ENCODE assay signal across 13 cellular contexts in the genomic region with DNA sequence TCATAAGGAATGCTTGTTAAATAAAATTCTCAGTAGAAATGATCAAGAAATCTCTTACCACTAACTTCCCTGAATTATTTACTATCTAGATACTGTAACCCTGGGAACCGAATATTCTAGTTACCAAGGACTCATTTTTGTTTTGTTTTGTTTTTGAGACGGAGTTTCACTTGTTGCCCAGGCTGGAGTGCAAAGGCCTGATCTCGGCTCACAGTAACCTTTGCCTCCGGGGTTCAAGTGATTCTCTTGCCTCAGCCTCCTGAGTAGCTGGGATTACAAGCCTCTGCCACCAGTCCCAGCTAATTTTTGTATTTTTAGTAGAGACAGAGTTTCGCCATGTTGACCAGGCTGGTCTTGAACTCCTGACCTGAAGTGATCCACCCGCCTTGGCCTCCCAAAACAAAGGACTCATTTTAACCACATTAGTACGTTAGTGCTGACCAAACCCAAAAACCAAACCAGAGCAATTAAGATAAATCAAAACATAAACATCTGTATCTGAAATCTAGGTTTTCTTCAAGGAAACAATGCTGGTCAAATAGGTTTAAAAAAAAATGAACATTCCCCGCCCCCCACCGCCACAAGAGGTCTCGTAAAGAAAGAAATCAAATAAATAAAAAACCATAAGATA. TPM values are rescaled to one million over a fixed set of nuclear protein-coding genes. Genes with fewer than 3 reads are reported as not detected.
DNase-seq lines count a peak whose midpoint lies in the region; ATAC-seq and TF ChIP-seq lines count a peak whose summit lies in the region.
"Had no signal": no experiment of that assay in that cellular context is flagged by ENCODE, and none has a peak within 500 bp of the region (broad histone marks: within the 10 kb centered on the region; RNA-seq: fewer than 3 reads in every experiment).

No MANE protein-coding gene starts in this region.

- TF ChIP-seq CTCF in activated B cell treated with CpG ODN at 0.5 μM for 24 hours (IDR thresholded peaks at IDR 0.05) (no peak), fibroblast of villous mesenchyme (IDR thresholded peaks at IDR 0.05; ENCODE audit: insufficient read depth, low read depth, low read length) (no peak), transverse colon (IDR thresholded peaks at IDR 0.05) (no peak)

- H3K4me1 ChIP-seq in transverse colon, result peaks cover 13 to 42% (median 22%) of the 10 kb centered on the region in 4 donors

- no peak overlapping the region for H3K4me3 Mint-ChIP-seq in activated naive CD4-positive, alpha-beta T cell treated with anti-CD3 and anti-CD28 coated beads, Interleukin-2, amount 10 ng/mL, durations not matched to agents 7 days and 5 days
- H3K4me3 Mint-ChIP-seq in activated B cell treated with CpG ODN at 0.5 μM for 24 hours, result no peak overlapping the region

- peak overlapping the region; percentile 17 to 98 (median 24) for H3K27ac ChIP-seq in transverse colon

- H3K27me3 ChIP-seq in transverse colon, result no peaks in the 10 kb centered on the region

- in situ Hi-C loops in transverse colon (cut with MboI; ENCODE audit: low pct_ligation_motif_present in 1 of 4, low pct_unique_long_range_greater_than_20kb in 1 of 4, low sequenced_read_pairs in 3 of 4), result no loop called here

- H3K36me3 ChIP-seq in transverse colon, result peaks cover 0 to 15% (median 4%) of the 10 kb centered on the region in 4 donors

- no peaks in the 10 kb centered on the region for H3K9me3 ChIP-seq in transverse colon

- intact Hi-C loops in activated B cell treated with CpG ODN at 0.5 μM for 24 hours (cut with micrococcal nuclease) (loop anchor here (10.0 kb wide), 2 partner anchors 172 to 1238 kb away; a partner anchor contains a TSS), transverse colon (cut with DNase I; ENCODE audit: low total_unique reads) (no loop called here)

- peaks cover 28% of the 10 kb centered on the region for H3K36me3 Mint-ChIP-seq in activated naive CD4-positive, alpha-beta T cell treated with anti-CD3 and anti-CD28 coated beads, Interleukin-2, amount 10 ng/mL, durations not matched to agents 7 days and 5 days
- H3K36me3 Mint-ChIP-seq in activated B cell treated with CpG ODN at 0.5 μM for 24 hours (ENCODE audit: low read depth), result peaks cover 34% of the 10 kb centered on the region

- WGBS in transverse colon (ENCODE audit: low coverage in 1 of 2), 2 donors, result 36 to 40% methylated on average over 7 to 10 of the region's 10 CpGs

- no peaks in the 10 kb centered on the region for H3K27me3 Mint-ChIP-seq in activated naive CD4-positive, alpha-beta T cell treated with anti-CD3 and anti-CD28 coated beads, Interleukin-2, amount 10 ng/mL, durations not matched to agents 7 days and 5 days
- no peaks in the 10 kb centered on the region for H3K27me3 Mint-ChIP-seq in activated B cell treated with CpG ODN at 0.5 μM for 24 hours

- CTCF ChIA-PET in activated naive CD4-positive, alpha-beta T cell treated with anti-CD3 and anti-CD28 coated beads, Interleukin-2, amount 10 ng/mL, durations not matched to agents 7 days and 5 days (lab: Charles Lee), result no interaction called here
- CTCF ChIA-PET in activated B cell treated with CpG ODN at 0.5 μM for 24 hours (lab: Charles Lee), result no interaction called here

- H3K4me3 ChIP-seq in fibroblast of villous mesenchyme (ENCODE audit: low read depth, low read length), result peak overlapping the region; percentile 19
- no peak overlapping the region for H3K4me3 ChIP-seq in transverse colon

- H3K4me1 Mint-ChIP-seq in activated naive CD4-positive, alpha-beta T cell treated with anti-CD3 and anti-CD28 coated beads, Interleukin-2, amount 10 ng/mL, durations not matched to agents 7 days and 5 days, result peaks cover 52% of the 10 kb centered on the region
- peaks cover 39% of the 10 kb centered on the region for H3K4me1 Mint-ChIP-seq in activated B cell treated with CpG ODN at 0.5 μM for 24 hours

- ATAC-seq in activated B cell treated with CpG ODN at 0.5 μM for 24 hours (ENCODE audit: low read depth) (no peak), GM19395 (IDR thresholded peaks at IDR 0.05; ENCODE audit: unreplicated experiment) (no peak), GM21360 (IDR thresholded peaks at IDR 0.05; ENCODE audit: unreplicated experiment) (no peak)
- ATAC-seq: esophagus mucosa had no signal

- no peak for DNase-seq in activated naive CD4-positive, alpha-beta T cell treated with anti-CD3 and anti-CD28 coated beads, Interleukin-2, amount 10 ng/mL, durations not matched to agents 7 days and 5 days
- DNase-seq in activated naive CD4-positive, alpha-beta T cell treated with anti-CD3 and anti-CD28 coated beads, Interleukin-2, amount 50 U/mL, for 16 hours, result no peak
- DNase-seq in activated B cell treated with CpG ODN at 0.5 μM for 24 hours, result no peak
- peak; percentile 56 for DNase-seq in fibroblast of villous mesenchyme (ENCODE audit: low read depth)
- DNase-seq in transverse colon, result peak; percentile 34
- no peak for DNase-seq in HCEC 1CT
- DNase-seq: amygdala, kidney glomerular epithelial cell, NCI-H2081 had no signal

- peak overlapping the region; percentile 42 for H3K27ac Mint-ChIP-seq in activated naive CD4-positive, alpha-beta T cell treated with anti-CD3 and anti-CD28 coated beads, Interleukin-2, amount 10 ng/mL, durations not matched to agents 7 days and 5 days
- peak overlapping the region; percentile 57 for H3K27ac Mint-ChIP-seq in activated B cell treated with CpG ODN at 0.5 μM for 24 hours

- no peak for TF ChIP-seq EP300 in transverse colon (IDR thresholded peaks at IDR 0.05; ENCODE audit: low read depth)

- H3K9me3 Mint-ChIP-seq in activated naive CD4-positive, alpha-beta T cell treated with anti-CD3 and anti-CD28 coated beads, Interleukin-2, amount 10 ng/mL, durations not matched to agents 7 days and 5 days, result no peaks in the 10 kb centered on the region
- H3K9me3 Mint-ChIP-seq in activated B cell treated with CpG ODN at 0.5 μM for 24 hours, result no peaks in the 10 kb centered on the region

- POLR2A ChIA-PET in activated B cell treated with CpG ODN at 0.5 μM for 24 hours (lab: Charles Lee), result interaction anchor here (0.6 kb wide), 2 partner anchors 107 to 401 kb away, joined by 3 to 6 read pairs; no protein-coding TSS in a partner anchor

- TF ChIP-seq POLR2A in transverse colon (IDR thresholded peaks at IDR 0.05), result no peak

RNA-seq across cellular contexts. Expression of a gene that starts 3.7 kb away (rescaled TPM):
- total RNA-seq in activated B cell treated with CpG ODN at 0.5 μM for 24 hours (205 and 237 TPM in 2 replicates), fibroblast of villous mesenchyme (414 and 472 TPM in 2 replicates), transverse colon (100 to 1,000 TPM in 3 of 4 donors, 10 to 100 TPM in 1; 52.4 to 275 (median 182) TPM)

RNA-seq across cellular contexts. Expression of a gene that starts 44.7 kb away (rescaled TPM):
- total RNA-seq in activated B cell treated with CpG ODN at 0.5 μM for 24 hours (not detected in 2 replicates), fibroblast of villous mesenchyme (not detected in 2 replicates), transverse colon (10 to 100 TPM in 3 of 4 donors, 1 to 10 TPM in 1; 9.7 to 31.4 (median 16.7) TPM)
- total RNA-seq: posterior vena cava had no signal

Comparison
In these comparisons a context has a peak if more than half of its experiments do, and no peak if none do; other contexts are left out.
1. DNase-seq: peak in fibroblast of villous mesenchyme (single experiment) and transverse colon (single experiment); none in activated naive CD4-positive, alpha-beta T cell treated with anti-CD3 and anti-CD28 coated beads, Interleukin-2, amount 10 ng/mL, durations not matched to agents 7 days and 5 days (single experiment), activated naive CD4-positive, alpha-beta T cell treated with anti-CD3 and anti-CD28 coated beads, Interleukin-2, amount 50 U/mL, for 16 hours (single experiment), activated B cell treated with CpG ODN at 0.5 μM for 24 hours (single experiment) and HCEC 1CT (single experiment).
2. RNA of a gene that starts 44.7 kb away (total RNA-seq): 9.7 to 31.4 TPM in transverse colon; not detected in activated B cell treated with CpG ODN at 0.5 μM for 24 hours and not detected in fibroblast of villous mesenchyme; every median in the first group is over 10 times any median in the second.